ENCODE assay signal across 12 cellular contexts in the genomic region with DNA sequence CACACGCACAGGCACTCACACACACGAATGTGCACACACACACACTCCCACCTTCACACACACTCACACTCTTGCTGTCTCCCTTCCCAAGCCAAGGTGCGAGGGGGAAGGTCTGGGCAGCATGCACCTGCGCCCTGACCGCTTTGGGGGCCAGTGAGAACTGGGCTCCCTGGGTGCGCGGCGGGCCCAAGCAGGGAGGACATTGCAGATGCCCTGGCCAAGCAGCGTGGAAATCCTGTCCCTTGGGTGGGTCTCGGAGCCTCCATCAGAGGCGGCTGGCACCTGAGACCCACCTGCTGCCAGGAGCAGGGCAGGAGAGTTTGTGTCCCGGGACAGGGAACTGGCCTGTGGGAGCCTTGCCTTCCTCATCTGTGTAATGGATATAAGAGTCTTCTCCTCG. TPM values are rescaled to one million over a fixed set of nuclear protein-coding genes. Genes with fewer than 3 reads are reported as not detected.
A peak's percentile ranks its signal among the peaks of the same experiment; 100 is the strongest.
DNase-seq lines count a peak whose midpoint lies in the region; ATAC-seq and TF ChIP-seq lines count a peak whose summit lies in the region.
"Had no signal": no experiment of that assay in that cellular context is flagged by ENCODE, and none has a peak within 500 bp of the region (broad histone marks: within the 10 kb centered on the region; RNA-seq: fewer than 3 reads in every experiment).

No MANE protein-coding gene starts in this region.

- BruUV-seq in PC-9 (replicated peaks; lab: Mats Ljungman, UMichigan), result no TSS peak

- H3K36me3 ChIP-seq in SK-N-SH (replicated peaks in 1 of 2; ENCODE audit: control insufficient read depth in 1 of 2, insufficient read depth in 2 of 2, low read length in 1 of 2), result peaks cover 0 to 7% of the 10 kb centered on the region in 2 experiments
- no peaks in the 10 kb centered on the region for H3K36me3 ChIP-seq in PC-9 (ENCODE audit: low read depth)
- H3K36me3 ChIP-seq: brain microvascular endothelial cell had no signal

- H3K9me3 ChIP-seq in SK-N-SH, result no peaks in the 10 kb centered on the region
- no peaks in the 10 kb centered on the region for H3K9me3 ChIP-seq in PC-9 (ENCODE audit: insufficient read depth, low read depth)

- H3K4me3 ChIP-seq in SK-N-SH (ENCODE audit: low read depth in 2 of 2, low read length in 1 of 2) (no peak overlapping the region), PC-9 (no peak overlapping the region)

- no peaks in the 10 kb centered on the region for H3K9me2 ChIP-seq in SK-N-SH
- H3K9me2 ChIP-seq in PC-9 (ENCODE audit: insufficient read depth), result no peaks in the 10 kb centered on the region

- H3K27ac ChIP-seq in SK-N-SH (ENCODE audit: low read depth in 2 of 2, low read length in 1 of 2) (no peak overlapping the region), adipose tissue (ENCODE audit: low read depth, low read length) (peak overlapping the region; percentile 29), layer of hippocampus (ENCODE audit: low read depth, low read length) (peak overlapping the region; percentile 86), substantia nigra (ENCODE audit: low read depth, low read length, poor library complexity, severe bottlenecking) (peak overlapping the region; percentile 68), PC-9 (no peak overlapping the region)
- H3K27ac ChIP-seq: 22Rv1, brain microvascular endothelial cell had no signal

- H4K20me1 ChIP-seq in SK-N-SH (ENCODE audit: insufficient read depth) (peaks cover 71% of the 10 kb centered on the region), PC-9 (ENCODE audit: insufficient read depth) (peaks cover 29% of the 10 kb centered on the region)

- no peak overlapping the region for H3K9ac ChIP-seq in SK-N-SH

- TF ChIP-seq CTCF in SK-N-SH (IDR thresholded peaks at IDR 0.05), result no peak
- no peak for TF ChIP-seq CTCF in PC-9 (conservative IDR thresholded peaks at IDR 0.05)

- H3K4me1 ChIP-seq in SK-N-SH (ENCODE audit: control insufficient read depth in 1 of 2, insufficient read depth in 2 of 2, low read depth in 1 of 2, low read length in 1 of 2), result peaks cover 0 to 18% of the 10 kb centered on the region in 2 experiments; a peak in 2 of 4 replicates
- H3K4me1 ChIP-seq in PC-9 (replicated peaks; ENCODE audit: insufficient read depth), result 0 out of 2 replicates have a peak, but pooled peaks cover 5% of the 10 kb centered on the region

- intact Hi-C loops in PC-9 (cut with micrococcal nuclease; ENCODE audit: unreplicated experiment), result no loop called here

- POLR2A ChIA-PET in SK-N-SH (lab: Yijun Ruan, JAX) (no interaction called here), PC-9 (lab: Charles Lee; ENCODE audit: unreplicated experiment) (no interaction called here)

- H2AFZ ChIP-seq in SK-N-SH (ENCODE audit: low read depth) (no peak overlapping the region), PC-9 (no peak overlapping the region)

- DNase-seq in SK-N-SH (no peak), substantia nigra (lab: John Stamatoyannopoulos, UW) (no peak), PC-9 (no peak)
- no peak for DNase-seq in activated CD8-positive, alpha-beta memory T cell treated with anti-CD3 and anti-CD28 coated beads, Interleukin-2, amount 50 U/mL, for 48 hours
- DNase-seq: brain microvascular endothelial cell, NCI-H1105, SW 1271 had no signal

- no peak for TF ChIP-seq RAD21 in SK-N-SH (IDR thresholded peaks at IDR 0.05; ENCODE audit: low read length)

- H3K4me2 ChIP-seq in SK-N-SH (peak overlapping the region; percentile 28; the same call in 1 of the 2 replicates), PC-9 (no peak overlapping the region)

- no peak for TF ChIP-seq EP300 in SK-N-SH (IDR thresholded peaks at IDR 0.05; ENCODE audit: borderline replicate concordance in 1 of 2, low read depth in 1 of 2, low read length in 1 of 2)

- 89% methylated on average over 8 of the region's 13 CpGs for WGBS in SK-N-SH (ENCODE audit: low lambda C conversion rate)
- 58 to 69% (median 66%) methylated on average over 13 of the region's 13 CpGs for WGBS in adipose tissue, 3 donors

- H3F3A ChIP-seq in SK-N-SH (replicated peaks; ENCODE audit: insufficient read depth), result no peaks in the 10 kb centered on the region
- no peaks in the 10 kb centered on the region for H3F3A ChIP-seq in PC-9 (ENCODE audit: insufficient read depth, low read depth)

- H3K27me3 ChIP-seq in SK-N-SH (ENCODE audit: insufficient read depth) (no peaks in the 10 kb centered on the region), layer of hippocampus (ENCODE audit: control insufficient read depth, insufficient read depth, low read length) (no peaks in the 10 kb centered on the region), PC-9 (ENCODE audit: insufficient read depth, low read depth) (no peaks in the 10 kb centered on the region)
- H3K27me3 ChIP-seq: brain microvascular endothelial cell had no signal

- H3K79me2 ChIP-seq in SK-N-SH (ENCODE audit: insufficient read depth) (peaks cover 75% of the 10 kb centered on the region), PC-9 (ENCODE audit: low read depth) (peaks cover 48% of the 10 kb centered on the region)

- no peak for ATAC-seq in SK-N-SH treated with all-trans-retinoic acid at 6 μM for 48 hours
- ATAC-seq in GM19395 (IDR thresholded peaks at IDR 0.05; ENCODE audit: unreplicated experiment), result no peak

- CTCF ChIA-PET in SK-N-SH (lab: Yijun Ruan, JAX) (no interaction called here), PC-9 (lab: Charles Lee) (no interaction called here)

TF ChIP-seq in SK-N-SH, 30 proteins besides CTCF, POLR2A, EP300 and RAD21 (continues in another document):
- no peak for TF ChIP-seq SIN3A (IDR thresholded peaks at IDR 0.05; ENCODE audit: borderline replicate concordance, low read depth, low read length)
- TF ChIP-seq, protein P1, sequence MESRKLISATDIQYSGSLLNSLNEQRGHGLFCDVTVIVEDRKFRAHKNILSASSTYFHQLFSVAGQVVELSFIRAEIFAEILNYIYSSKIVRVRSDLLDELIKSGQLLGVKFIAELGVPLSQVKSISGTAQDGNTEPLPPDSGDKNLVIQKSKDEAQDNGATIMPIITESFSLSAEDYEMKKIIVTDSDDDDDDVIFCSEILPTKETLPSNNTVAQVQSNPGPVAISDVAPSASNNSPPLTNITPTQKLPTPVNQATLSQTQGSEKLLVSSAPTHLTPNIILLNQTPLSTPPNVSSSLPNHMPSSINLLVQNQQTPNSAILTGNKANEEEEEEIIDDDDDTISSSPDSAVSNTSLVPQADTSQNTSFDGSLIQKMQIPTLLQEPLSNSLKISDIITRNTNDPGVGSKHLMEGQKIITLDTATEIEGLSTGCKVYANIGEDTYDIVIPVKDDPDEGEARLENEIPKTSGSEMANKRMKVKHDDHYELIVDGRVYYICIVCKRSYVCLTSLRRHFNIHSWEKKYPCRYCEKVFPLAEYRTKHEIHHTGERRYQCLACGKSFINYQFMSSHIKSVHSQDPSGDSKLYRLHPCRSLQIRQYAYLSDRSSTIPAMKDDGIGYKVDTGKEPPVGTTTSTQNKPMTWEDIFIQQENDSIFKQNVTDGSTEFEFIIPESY (IDR thresholded peaks at IDR 0.05; ENCODE audit: borderline replicate concordance, low read depth), result no peak
- TF ChIP-seq, protein P2, sequence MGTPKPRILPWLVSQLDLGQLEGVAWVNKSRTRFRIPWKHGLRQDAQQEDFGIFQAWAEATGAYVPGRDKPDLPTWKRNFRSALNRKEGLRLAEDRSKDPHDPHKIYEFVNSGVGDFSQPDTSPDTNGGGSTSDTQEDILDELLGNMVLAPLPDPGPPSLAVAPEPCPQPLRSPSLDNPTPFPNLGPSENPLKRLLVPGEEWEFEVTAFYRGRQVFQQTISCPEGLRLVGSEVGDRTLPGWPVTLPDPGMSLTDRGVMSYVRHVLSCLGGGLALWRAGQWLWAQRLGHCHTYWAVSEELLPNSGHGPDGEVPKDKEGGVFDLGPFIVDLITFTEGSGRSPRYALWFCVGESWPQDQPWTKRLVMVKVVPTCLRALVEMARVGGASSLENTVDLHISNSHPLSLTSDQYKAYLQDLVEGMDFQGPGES (IDR thresholded peaks at IDR 0.05; ENCODE audit: low read depth, low read length), result no peak
- TF ChIP-seq MXI1 (IDR thresholded peaks at IDR 0.05; ENCODE audit: low read depth, low read length), result no peak

TF ChIP-seq in SK-N-SH treated with all-trans-retinoic acid at 6 μM for 48 hours, 23 proteins besides CTCF, POLR2A, EP300 and RAD21:
- TF ChIP-seq, protein P3, sequence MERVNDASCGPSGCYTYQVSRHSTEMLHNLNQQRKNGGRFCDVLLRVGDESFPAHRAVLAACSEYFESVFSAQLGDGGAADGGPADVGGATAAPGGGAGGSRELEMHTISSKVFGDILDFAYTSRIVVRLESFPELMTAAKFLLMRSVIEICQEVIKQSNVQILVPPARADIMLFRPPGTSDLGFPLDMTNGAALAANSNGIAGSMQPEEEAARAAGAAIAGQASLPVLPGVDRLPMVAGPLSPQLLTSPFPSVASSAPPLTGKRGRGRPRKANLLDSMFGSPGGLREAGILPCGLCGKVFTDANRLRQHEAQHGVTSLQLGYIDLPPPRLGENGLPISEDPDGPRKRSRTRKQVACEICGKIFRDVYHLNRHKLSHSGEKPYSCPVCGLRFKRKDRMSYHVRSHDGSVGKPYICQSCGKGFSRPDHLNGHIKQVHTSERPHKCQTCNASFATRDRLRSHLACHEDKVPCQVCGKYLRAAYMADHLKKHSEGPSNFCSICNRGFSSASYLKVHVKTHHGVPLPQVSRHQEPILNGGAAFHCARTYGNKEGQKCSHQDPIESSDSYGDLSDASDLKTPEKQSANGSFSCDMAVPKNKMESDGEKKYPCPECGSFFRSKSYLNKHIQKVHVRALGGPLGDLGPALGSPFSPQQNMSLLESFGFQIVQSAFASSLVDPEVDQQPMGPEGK (CRISPR knock-in tag; IDR thresholded peaks at IDR 0.05; ENCODE audit: borderline replicate concordance), result no peak
- no peak for TF ChIP-seq TCF4 (CRISPR knock-in tag; IDR thresholded peaks at IDR 0.05; ENCODE audit: borderline replicate concordance)
- no peak for TF ChIP-seq ZNF565 (CRISPR knock-in tag; conservative IDR thresholded peaks at IDR 0.05; ENCODE audit: low read depth)
- TF ChIP-seq ZFP30 (CRISPR knock-in tag; IDR thresholded peaks at IDR 0.05), result no peak
- no peak for TF ChIP-seq ZNF8 (CRISPR knock-in tag; IDR thresholded peaks at IDR 0.05)
- no peak for TF ChIP-seq BACH2 (CRISPR knock-in tag; IDR thresholded peaks at IDR 0.05; ENCODE audit: borderline replicate concordance)
- TF ChIP-seq ZNF70 (CRISPR knock-in tag; IDR thresholded peaks at IDR 0.05), result no peak
- no peak for TF ChIP-seq ZC3H10 (CRISPR knock-in tag; IDR thresholded peaks at IDR 0.05)
- no peak for TF ChIP-seq CSDC2 (CRISPR knock-in tag; IDR thresholded peaks at IDR 0.05)

RNA-seq across cellular contexts. Expression of a gene that starts 3.3 kb away (rescaled TPM):
- polyA plus RNA-seq in SK-N-SH (2012; rRNA removed) (373 and 517 TPM in 2 replicates), adipose tissue (1,000 to 10,000 TPM in 1 of 3 donors, 100 to 1,000 TPM in 2; 296 to 1,314 (median 632) TPM)
- polyA plus RNA-seq in SK-N-SH (2012; cell fraction: cytosol; rRNA removed), result 330 and 548 TPM in 2 replicates
- polyA plus RNA-seq in SK-N-SH (2012; cell fraction: nucleus; rRNA removed), result 422 and 433 TPM in 2 replicates
- total RNA-seq in PC-9 (2021), result 180 and 231 TPM in 2 replicates

RNA-seq across cellular contexts. Expression of a gene that starts 20.2 kb away (rescaled TPM):
- 45.1 and 45.3 TPM in 2 replicates for polyA plus RNA-seq in SK-N-SH (2012; rRNA removed)
- polyA plus RNA-seq in SK-N-SH (2012; cell fraction: cytosol; rRNA removed), result 16.4 and 28.2 TPM in 2 replicates
- 77.0 and 98.8 TPM in 2 replicates for polyA plus RNA-seq in SK-N-SH (2012; cell fraction: nucleus; rRNA removed)
- 10 to 100 TPM; 21.0 to 58.0 (median 49.8) TPM for polyA plus RNA-seq in adipose tissue
- total RNA-seq in PC-9 (2021), result 35.6 and 49.3 TPM in 2 replicates

Comparison
In these comparisons a context has a peak if more than half of its experiments do, and no peak if none do; other contexts are left out.
1. H3K27ac ChIP-seq: peak in adipose tissue (single experiment), layer of hippocampus (single experiment) and substantia nigra (single experiment); none in SK-N-SH (0 of 2) and PC-9 (single experiment).